Comparison of ENCODE assay signal across 8 cellular contexts in the genomic region with DNA sequence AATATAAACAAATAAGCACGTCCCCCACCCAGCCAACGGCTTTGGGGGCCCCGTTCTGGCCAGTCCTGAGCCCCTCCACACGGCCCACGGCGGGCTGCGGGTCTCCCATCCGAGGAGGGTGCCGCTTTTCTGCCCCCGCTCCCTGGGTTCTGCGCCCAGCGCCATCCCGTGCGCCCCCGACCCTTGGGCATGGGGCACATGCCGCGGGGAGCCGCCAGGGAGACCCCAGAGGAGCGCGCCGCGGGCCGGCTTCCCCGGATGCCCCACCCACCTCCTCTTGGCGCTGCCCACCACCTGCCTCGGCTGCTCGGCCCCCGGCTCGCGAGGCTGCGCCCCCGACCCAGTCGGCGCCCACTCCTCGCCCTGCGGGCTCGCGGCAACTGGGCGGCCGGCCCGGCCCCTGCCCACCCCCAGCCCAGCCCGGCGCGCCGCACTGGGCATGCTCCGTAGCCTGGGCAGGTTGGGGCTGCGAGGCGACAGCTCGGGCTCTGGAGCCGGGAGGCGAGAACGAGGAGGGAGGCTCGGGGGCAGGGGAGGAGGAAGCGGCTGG. TPM values are rescaled to one million over a fixed set of nuclear protein-coding genes. Genes with fewer than 3 reads are reported as not detected.
DNase-seq lines count a peak whose midpoint lies in the region; ATAC-seq and TF ChIP-seq lines count a peak whose summit lies in the region.

No MANE protein-coding gene starts in this region.

- peak overlapping the region; percentile 85; the same call in 1 of the 2 replicates for H2AK5ac ChIP-seq in IMR-90 (ENCODE audit: low read depth, low read length)

- DNase-seq in AG04450 (ENCODE audit: low read depth, low spot score) (no peak), IMR-90 (peak; percentile 41), astrocyte of the hippocampus (ENCODE audit: low read depth, low spot score) (peak; percentile 84), Kasumi-1 (lab: John Stamatoyannopoulos, UW) (no peak), Karpas-422 (no peak)
- no peak for DNase-seq in stimulated activated naive B cell treated with anti-CD40 and anti-IgM and Interleukin-4, amounts not matched to agents 10 μg/mL and 1 μg/mL and 100 μg/mL, for 72 hours
- DNase-seq in stimulated activated CD4-positive, alpha-beta T cell treated with anti-CD3 and anti-CD28 coated beads, Interleukin-4, amount 100 ng/mL, for 1 hour, result no peak

- no peak overlapping the region for H3K27ac Mint-ChIP-seq in stimulated activated naive B cell treated with anti-CD40 and anti-IgM and Interleukin-4, amounts not matched to agents 10 μg/mL and 1 μg/mL and 100 μg/mL, for 72 hours

- H3K79me2 ChIP-seq in Karpas-422 (ENCODE audit: low read length), result no peaks in the 10 kb centered on the region

- in situ Hi-C loops in IMR-90 (cut with MboI; ENCODE audit: low sequenced_read_pairs), result no loop called here

- POLR2A ChIA-PET in AG04450 (lab: Yijun Ruan, JAX) (interaction anchor here (0.5 to 1.4 kb wide), 3 partner anchors 29 to 215 kb away, joined by 3 to 5 read pairs (median 4); no protein-coding TSS in a partner anchor), IMR-90 (lab: Charles Lee; ENCODE audit: unreplicated experiment) (interaction anchor here (0.6 to 1.3 kb wide), 4 partner anchors 13 to 220 kb away, joined by 3 to 12 read pairs (median 4); no protein-coding TSS in a partner anchor)

- CTCF ChIA-PET in AG04450 (lab: Charles Lee) (interaction anchor here (1.0 kb wide), 1 partner anchor 72 kb away, joined by 4 read pairs; no protein-coding TSS in a partner anchor), IMR-90 (lab: Yijun Ruan, JAX) (interaction anchor here (0.6 to 1.0 kb wide), 2 partner anchors 30 to 311 kb away, joined by 3 to 4 read pairs; no protein-coding TSS in a partner anchor)

- no peaks in the 10 kb centered on the region for H3K36me3 Mint-ChIP-seq in stimulated activated naive B cell treated with anti-CD40 and anti-IgM and Interleukin-4, amounts not matched to agents 10 μg/mL and 1 μg/mL and 100 μg/mL, for 72 hours

- no peak for TF ChIP-seq RAD21 in IMR-90 (IDR thresholded peaks at IDR 0.05; ENCODE audit: low read length)

- TF ChIP-seq POLR2A in IMR-90 (IDR thresholded peaks at IDR 0.05; ENCODE audit: low read depth, low read length), result no peak

- H3K18ac ChIP-seq in IMR-90 (ENCODE audit: low read depth, low read length), result peak overlapping the region; percentile 11

- H3K9me3 ChIP-seq in AG04450 (ENCODE audit: control insufficient read depth, insufficient read depth, low read length), result no peaks in the 10 kb centered on the region
- H3K9me3 ChIP-seq in IMR-90 (ENCODE audit: control insufficient read depth, insufficient read depth, low read length), result no peaks in the 10 kb centered on the region
- no peaks in the 10 kb centered on the region for H3K9me3 ChIP-seq in iPS-15b (ENCODE audit: control insufficient read depth, insufficient read depth, low read length)
- H3K9me3 ChIP-seq in Karpas-422 (ENCODE audit: low read length), result peaks cover 9% of the 10 kb centered on the region; the same call in 1 of the 2 replicates

- H3K9me2 ChIP-seq in Karpas-422 (replicated peaks; ENCODE audit: insufficient read depth, low read length), result no peaks in the 10 kb centered on the region

- H3K4me3 ChIP-seq in AG04450 (ENCODE audit: low read depth, low read length) (peak overlapping the region; percentile 89), IMR-90 (ENCODE audit: insufficient read depth, low read depth, low read length) (peak overlapping the region; percentile 92), iPS-15b (ENCODE audit: low read depth, low read length) (peak overlapping the region; percentile 89), Karpas-422 (ENCODE audit: low read length) (no peak overlapping the region)

- intact Hi-C loops in IMR-90 (cut with micrococcal nuclease), result loop anchor here (1.0 to 5.0 kb wide), 6 partner anchors 34 to 311 kb away; no protein-coding TSS in a partner anchor

- H2AFZ ChIP-seq in IMR-90 (replicated peaks; ENCODE audit: low read length, poor library complexity), result peak overlapping the region; percentile 91
- no peak overlapping the region for H2AFZ ChIP-seq in Karpas-422 (ENCODE audit: low read length)

- H3K9ac ChIP-seq in IMR-90 (ENCODE audit: low read depth, low read length) (peak overlapping the region; percentile 68), iPS-15b (ENCODE audit: low read depth, low read length) (peak overlapping the region; percentile 83), Karpas-422 (ENCODE audit: low read length) (no peak overlapping the region)

- H3K4me3 Mint-ChIP-seq in stimulated activated naive B cell treated with anti-CD40 and anti-IgM and Interleukin-4, amounts not matched to agents 10 μg/mL and 1 μg/mL and 100 μg/mL, for 72 hours, result peak overlapping the region in 1 of 2 donors; percentile 85

- peak overlapping the region; percentile 76 for H3K14ac ChIP-seq in IMR-90 (replicated peaks; ENCODE audit: low read depth, low read length)

- no TSS peak for BruUV-seq in IMR-90 (replicated peaks; lab: Mats Ljungman, UMichigan)

- H2BK120ac ChIP-seq in IMR-90 (ENCODE audit: low read depth, low read length), result peak overlapping the region; percentile 88

- peak overlapping the region; percentile 97 for H2AK9ac ChIP-seq in IMR-90 (replicated peaks; ENCODE audit: low read depth, low read length, poor library complexity)

- H3K23ac ChIP-seq in IMR-90 (ENCODE audit: low read depth, low read length), result peak overlapping the region; percentile 97; the same call in 1 of the 2 replicates

- H3K79me1 ChIP-seq in IMR-90 (ENCODE audit: low read depth in 1 of 2, low read length in 2 of 2), result peaks cover 9 to 31% of the 10 kb centered on the region in 2 experiments; a peak in 3 of 4 replicates

- H3K4me1 ChIP-seq in IMR-90 (ENCODE audit: control insufficient read depth, insufficient read depth, low read length), result peaks cover 6% of the 10 kb centered on the region
- H3K4me1 ChIP-seq in iPS-15b (ENCODE audit: control insufficient read depth, insufficient read depth, low read length), result peaks cover 31% of the 10 kb centered on the region
- H3K4me1 ChIP-seq in Karpas-422 (ENCODE audit: low read length), result no peaks in the 10 kb centered on the region

- H4K20me1 ChIP-seq in IMR-90 (ENCODE audit: insufficient read depth, low read length), result peaks cover 12% of the 10 kb centered on the region; the same call in 1 of the 2 replicates
- H4K20me1 ChIP-seq in Karpas-422 (ENCODE audit: insufficient read depth, low read depth, low read length), result no peaks in the 10 kb centered on the region

- H3K56ac ChIP-seq in IMR-90 (ENCODE audit: extremely low read depth, insufficient read depth, low read length), result peak overlapping the region; percentile 95; the same call in 1 of the 2 replicates

- peak overlapping the region; percentile 90 for H4K91ac ChIP-seq in IMR-90 (ENCODE audit: insufficient read depth, low read depth, low read length)

- peak overlapping the region; percentile 8 for H4K5ac ChIP-seq in IMR-90 (ENCODE audit: low read depth, low read length)

- H3K4me1 Mint-ChIP-seq in stimulated activated naive B cell treated with anti-CD40 and anti-IgM and Interleukin-4, amounts not matched to agents 10 μg/mL and 1 μg/mL and 100 μg/mL, for 72 hours, result peaks cover 2 to 13% of the 10 kb centered on the region in 2 donors

- peak overlapping the region; percentile 97 for H2BK5ac ChIP-seq in IMR-90 (ENCODE audit: low read depth, low read length, poor library complexity, severe bottlenecking)

- peaks cover 25 to 30% of the 10 kb centered on the region in 2 donors for H3K27me3 Mint-ChIP-seq in stimulated activated naive B cell treated with anti-CD40 and anti-IgM and Interleukin-4, amounts not matched to agents 10 μg/mL and 1 μg/mL and 100 μg/mL, for 72 hours

- peak overlapping the region; percentile 92 for H3K4ac ChIP-seq in IMR-90 (ENCODE audit: low read depth, low read length)

- dilution Hi-C loops in IMR-90 (cut with HindIII; ENCODE audit: low sequenced_read_pairs, unreplicated experiment), result no loop called here

- peak overlapping the region; percentile 25 for H3K27ac ChIP-seq in AG04450 (ENCODE audit: low read depth, low read length)
- H3K27ac ChIP-seq in IMR-90 (ENCODE audit: insufficient read depth, low read length), result peak overlapping the region; percentile 68
- no peak overlapping the region for H3K27ac ChIP-seq in Karpas-422 (ENCODE audit: low read length)

- H3K4me2 ChIP-seq in IMR-90 (ENCODE audit: low read depth, low read length), result peak overlapping the region; percentile 74
- no peak overlapping the region for H3K4me2 ChIP-seq in Karpas-422 (ENCODE audit: low read depth, low read length, poor library complexity, severe bottlenecking)

- H2BK20ac ChIP-seq in IMR-90 (ENCODE audit: low read depth, low read length), result peak overlapping the region; percentile 54; the same call in 1 of the 2 replicates

- H3K9me1 ChIP-seq in IMR-90 (ENCODE audit: insufficient read depth, low read length), result peaks cover 7% of the 10 kb centered on the region; the same call in 1 of the 2 replicates

- H3K36me3 ChIP-seq in IMR-90 (ENCODE audit: control insufficient read depth, insufficient read depth, low read length) (no peaks in the 10 kb centered on the region), iPS-15b (ENCODE audit: control insufficient read depth, insufficient read depth, low read length) (no peaks in the 10 kb centered on the region), Karpas-422 (ENCODE audit: insufficient read depth, low read length) (no peaks in the 10 kb centered on the region)

- ATAC-seq in IMR-90 (ENCODE audit: low read depth), result peak; percentile 68
- ATAC-seq in stimulated activated naive B cell treated with anti-CD40 and anti-IgM and Interleukin-4, amounts not matched to agents 10 μg/mL and 1 μg/mL and 100 μg/mL, for 72 hours (replicated peaks), result peak; percentile 54 to 60

- H3K27me3 ChIP-seq in AG04450 (ENCODE audit: control insufficient read depth, insufficient read depth, low read length) (no peaks in the 10 kb centered on the region), IMR-90 (ENCODE audit: control insufficient read depth, insufficient read depth, low read length) (no peaks in the 10 kb centered on the region), iPS-15b (ENCODE audit: control insufficient read depth, insufficient read depth, low read length) (no peaks in the 10 kb centered on the region), Karpas-422 (ENCODE audit: low read length) (no peaks in the 10 kb centered on the region)

- peaks cover 6 to 8% of the 10 kb centered on the region in 2 donors for H3K9me3 Mint-ChIP-seq in stimulated activated naive B cell treated with anti-CD40 and anti-IgM and Interleukin-4, amounts not matched to agents 10 μg/mL and 1 μg/mL and 100 μg/mL, for 72 hours

- peak overlapping the region; percentile 75 to 79 for H4K8ac ChIP-seq in IMR-90 (ENCODE audit: low read depth in 2 of 2, low read length in 2 of 2)

- H2BK15ac ChIP-seq in IMR-90 (ENCODE audit: low read depth, low read length), result peak overlapping the region; percentile 75; the same call in 2 of the 3 replicates

- WGBS in IMR-90 (ENCODE audit: extremely low coverage in 2 of 2, insufficient read length in 1 of 2), 2 experiments, result 0% methylated on average over 22 of the region's 54 CpGs; no CpG with 5 or more reads in 1 of the 2 experiments

- no peak for TF ChIP-seq CTCF in AG04450 (IDR thresholded peaks at IDR 0.05; ENCODE audit: low read depth, low read length)
- TF ChIP-seq CTCF in IMR-90 (conservative IDR thresholded peaks at IDR 0.05; ENCODE audit: low read depth, low read length), result no peak

RNA-seq across cellular contexts. Expression of gene PLCB4, which starts 0.6 kb away (rescaled TPM):
- polyA plus RNA-seq in AG04450 (2011; rRNA removed) (13.0 and 18.6 TPM in 2 replicates), IMR-90 (2012; rRNA removed) (9.1 and 12.5 TPM in 2 replicates)
- 15.9 and 18.1 TPM in 2 replicates for polyA minus RNA-seq in AG04450 (2011; rRNA and poly(A)+ RNA removed)
- total RNA-seq in IMR-90 (2012; rRNA removed), result 24.0 and 28.3 TPM in 2 replicates
- 1.9 and 2.7 TPM in 2 replicates for polyA plus RNA-seq in IMR-90 (2012; cell fraction: cytosol; rRNA removed)
- polyA plus RNA-seq in IMR-90 (2012; cell fraction: nucleus; rRNA removed; ENCODE audit: low replicate concordance), result 3.8 and 32.9 TPM in 2 replicates
- total RNA-seq in Karpas-422 (2014; rRNA removed; shearing (Covaris generic); ENCODE audit: low replicate concordance), result not detected in 2 replicates

Comparison
In these comparisons a context has a peak if more than half of its experiments do, and no peak if none do; other contexts are left out.
1. DNase-seq: peak in IMR-90 (single experiment) and astrocyte of the hippocampus (single experiment); none in AG04450 (single experiment), stimulated activated naive B cell treated with anti-CD40 and anti-IgM and Interleukin-4, amounts not matched to agents 10 μg/mL and 1 μg/mL and 100 μg/mL, for 72 hours (single experiment), stimulated activated CD4-positive, alpha-beta T cell treated with anti-CD3 and anti-CD28 coated beads, Interleukin-4, amount 100 ng/mL, for 1 hour (single experiment), Kasumi-1 (0 of 2) and Karpas-422 (single experiment).
2. RNA of gene PLCB4, which starts 0.6 kb away (total RNA-seq): 24.0 to 28.3 TPM in IMR-90; not detected in Karpas-422; every median in the first group is over 10 times any median in the second.